In genomic region chr10:11302181-11302580, GRCh38 we compare ENCODE assay signal across 23 cellular contexts.
DNase-seq lines count a peak whose midpoint lies in the region; ATAC-seq, FAIRE-seq and TF ChIP-seq lines count a peak whose summit lies in the region.
"Had no signal": no experiment of that assay in that cellular context is flagged by ENCODE, and none has a peak within 500 bp of the region (broad histone marks: within the 10 kb centered on the region; RNA-seq: fewer than 3 reads in every experiment).

No MANE protein-coding gene starts in this region.

- H3K4me3 ChIP-seq in kidney (ENCODE audit: low read length in 2 of 2) (no peak overlapping the region), right cardiac atrium (ENCODE audit: low read length) (no peak overlapping the region)
- H3K4me3 ChIP-seq: adrenal gland, GM12878, heart right ventricle, K562, ovary, thyroid gland, uterus had no signal

- TF ChIP-seq CTCF in activated CD8-positive, alpha-beta T cell treated with anti-CD3 and anti-CD28 coated beads for 36 hours (IDR thresholded peaks at IDR 0.05) = no peak
- TF ChIP-seq CTCF in kidney (IDR thresholded peaks at IDR 0.05; ENCODE audit: borderline replicate concordance, extremely low read depth, insufficient read depth) = no peak

- H3K27me3 ChIP-seq in right cardiac atrium (ENCODE audit: control insufficient read depth, insufficient read depth) = no peaks in the 10 kb centered on the region
- H3K27me3 ChIP-seq: adrenal gland, heart right ventricle, ovary, thyroid gland, uterus had no signal

- H3K4me1 Mint-ChIP-seq in activated naive CD4-positive, alpha-beta T cell treated with anti-CD3 and anti-CD28 coated beads for 36 hours (ENCODE audit: low read depth) = no peaks in the 10 kb centered on the region
- peaks cover 4% of the 10 kb centered on the region for H3K4me1 Mint-ChIP-seq in activated CD8-positive, alpha-beta T cell treated with anti-CD3 and anti-CD28 coated beads for 36 hours (ENCODE audit: low read depth)
- H3K4me1 Mint-ChIP-seq in stimulated activated effector memory CD8-positive, alpha-beta T cell treated with anti-CD3 and anti-CD28 coated beads, Interleukin-12 subunit alpha, Interleukin-12 subunit beta, amount 100 ng/mL, for 72 hours = peaks cover 45% of the 10 kb centered on the region
- H3K4me1 Mint-ChIP-seq: mesothelial cell of epicardium had no signal

- no peaks in the 10 kb centered on the region for H3K9me3 ChIP-seq in kidney (ENCODE audit: control insufficient read depth in 1 of 2, low read length in 2 of 2)
- no peaks in the 10 kb centered on the region for H3K9me3 ChIP-seq in right cardiac atrium (ENCODE audit: control insufficient read depth, low read length)
- H3K9me3 ChIP-seq: adrenal gland, thyroid gland, uterus had no signal

- CTCF ChIA-PET in activated naive CD4-positive, alpha-beta T cell treated with anti-CD3 and anti-CD28 coated beads for 36 hours (lab: Charles Lee) = no interaction called here
- CTCF ChIA-PET in activated CD8-positive, alpha-beta T cell treated with anti-CD3 and anti-CD28 coated beads for 36 hours (lab: Charles Lee) = no interaction called here

- H3K4me3 Mint-ChIP-seq in activated naive CD4-positive, alpha-beta T cell treated with anti-CD3 and anti-CD28 coated beads for 36 hours = no peak overlapping the region
- H3K4me3 Mint-ChIP-seq in activated CD8-positive, alpha-beta T cell treated with anti-CD3 and anti-CD28 coated beads for 36 hours = no peak overlapping the region
- no peak overlapping the region for H3K4me3 Mint-ChIP-seq in stimulated activated effector memory CD8-positive, alpha-beta T cell treated with anti-CD3 and anti-CD28 coated beads, Interleukin-12 subunit alpha, Interleukin-12 subunit beta, amount 100 ng/mL, for 72 hours
- H3K4me3 Mint-ChIP-seq: mesothelial cell of epicardium had no signal

- no peak overlapping the region for H3K9ac ChIP-seq in kidney (ENCODE audit: low read length in 2 of 2)

- peak overlapping the region; percentile 19 for H3K27ac Mint-ChIP-seq in activated naive CD4-positive, alpha-beta T cell treated with anti-CD3 and anti-CD28 coated beads for 36 hours
- H3K27ac Mint-ChIP-seq in activated CD8-positive, alpha-beta T cell treated with anti-CD3 and anti-CD28 coated beads for 36 hours = peak overlapping the region; percentile 29
- H3K27ac Mint-ChIP-seq in stimulated activated effector memory CD8-positive, alpha-beta T cell treated with anti-CD3 and anti-CD28 coated beads, Interleukin-12 subunit alpha, Interleukin-12 subunit beta, amount 100 ng/mL, for 72 hours = peak overlapping the region; percentile 89
- H3K27ac Mint-ChIP-seq: mesothelial cell of epicardium had no signal

- POLR2A ChIA-PET in activated CD8-positive, alpha-beta T cell treated with anti-CD3 and anti-CD28 coated beads for 36 hours (lab: Charles Lee) = no interaction called here

- FAIRE-seq in kidney (lab: Jason Lieb, UNC) = no peak
- FAIRE-seq: GM12878, H1, K562, small intestine had no signal

- H3K36me3 ChIP-seq in kidney (ENCODE audit: control insufficient read depth in 1 of 2, insufficient read depth in 2 of 2, low read length in 2 of 2) = no peaks in the 10 kb centered on the region
- H3K36me3 ChIP-seq: adrenal gland, ovary, thyroid gland, uterus had no signal

- H3K4me1 ChIP-seq in kidney (ENCODE audit: control insufficient read depth in 1 of 2, insufficient read depth in 1 of 2, low read depth in 1 of 2, low read length in 2 of 2) (no peaks in the 10 kb centered on the region), right cardiac atrium (ENCODE audit: control insufficient read depth, insufficient read depth, low read length) (peaks cover 2% of the 10 kb centered on the region)
- H3K4me1 ChIP-seq: adrenal gland, thyroid gland, uterus had no signal

- H3K27ac ChIP-seq in kidney (ENCODE audit: low read depth in 2 of 2, low read length in 2 of 2) (no peak overlapping the region), right cardiac atrium (ENCODE audit: low read length) (no peak overlapping the region)
- H3K27ac ChIP-seq: adrenal gland, heart right ventricle, ovary, thyroid gland, uterus had no signal

- no peak for DNase-seq in activated naive CD4-positive, alpha-beta T cell treated with anti-CD3 and anti-CD28 coated beads for 36 hours
- no peak for DNase-seq in activated naive CD4-positive, alpha-beta T cell (lab: John Stamatoyannopoulos, UW)
- no peak for DNase-seq in activated CD8-positive, alpha-beta T cell treated with anti-CD3 and anti-CD28 coated beads for 36 hours
- DNase-seq in kidney (peak; percentile 41), HK-2 (ENCODE audit: unreplicated experiment) (no peak), NCI-H146 (lab: John Stamatoyannopoulos, UW) (no peak), right cardiac atrium (no peak)
- DNase-seq in stimulated activated effector memory CD8-positive, alpha-beta T cell treated with anti-CD3 and anti-CD28 coated beads, Interleukin-12 subunit alpha, Interleukin-12 subunit beta, amount 100 ng/mL, for 72 hours (ENCODE audit: low spot score in 2 of 2) = no peak
- DNase-seq: heart right ventricle, naive B cell, NCI-H1092, NCI-H1694 treated with DMSO at 0.1 percent for 48 hours, NCI-H82, ovary, small intestine, SW 1271, thyroid gland, uterus had no signal

- H3K27me3 Mint-ChIP-seq in activated naive CD4-positive, alpha-beta T cell treated with anti-CD3 and anti-CD28 coated beads for 36 hours (ENCODE audit: low read depth) = no peaks in the 10 kb centered on the region
- no peaks in the 10 kb centered on the region for H3K27me3 Mint-ChIP-seq in activated CD8-positive, alpha-beta T cell treated with anti-CD3 and anti-CD28 coated beads for 36 hours
- H3K27me3 Mint-ChIP-seq: naive B cell had no signal

- H3K9me3 Mint-ChIP-seq in activated naive CD4-positive, alpha-beta T cell treated with anti-CD3 and anti-CD28 coated beads for 36 hours = peaks cover 16% of the 10 kb centered on the region
- H3K9me3 Mint-ChIP-seq in activated CD8-positive, alpha-beta T cell treated with anti-CD3 and anti-CD28 coated beads for 36 hours = peaks cover 13% of the 10 kb centered on the region
- no peaks in the 10 kb centered on the region for H3K9me3 Mint-ChIP-seq in stimulated activated effector memory CD8-positive, alpha-beta T cell treated with anti-CD3 and anti-CD28 coated beads, Interleukin-12 subunit alpha, Interleukin-12 subunit beta, amount 100 ng/mL, for 72 hours

- H3K36me3 Mint-ChIP-seq in activated naive CD4-positive, alpha-beta T cell treated with anti-CD3 and anti-CD28 coated beads for 36 hours (ENCODE audit: low read depth) = peaks cover 75% of the 10 kb centered on the region
- peaks cover 90% of the 10 kb centered on the region for H3K36me3 Mint-ChIP-seq in activated CD8-positive, alpha-beta T cell treated with anti-CD3 and anti-CD28 coated beads for 36 hours (ENCODE audit: low read depth)
- H3K36me3 Mint-ChIP-seq in stimulated activated effector memory CD8-positive, alpha-beta T cell treated with anti-CD3 and anti-CD28 coated beads, Interleukin-12 subunit alpha, Interleukin-12 subunit beta, amount 100 ng/mL, for 72 hours = no peaks in the 10 kb centered on the region

- 91% methylated on average over 14 of the region's 14 CpGs for WGBS in right cardiac atrium

- intact Hi-C loops in activated naive CD4-positive, alpha-beta T cell treated with anti-CD3 and anti-CD28 coated beads for 36 hours (cut with micrococcal nuclease) = no loop called here
- intact Hi-C loops in activated CD8-positive, alpha-beta T cell treated with anti-CD3 and anti-CD28 coated beads for 36 hours (cut with micrococcal nuclease) = no loop called here
- intact Hi-C loops in kidney (cut with DNase I) = no loop called here
- intact Hi-C loops in right cardiac atrium (cut with DNase I) = no loop called here

- no peak for ATAC-seq in activated CD8-positive, alpha-beta T cell treated with anti-CD3 and anti-CD28 coated beads for 36 hours
- ATAC-seq in stimulated activated effector memory CD8-positive, alpha-beta T cell treated with anti-CD3 and anti-CD28 coated beads, Interleukin-12 subunit alpha, Interleukin-12 subunit beta, amount 100 ng/mL, for 72 hours = no peak
- no peak for ATAC-seq in right cardiac atrium
- ATAC-seq: GM12878, heart right ventricle, K562 had no signal

Comparison
In these comparisons a context has a peak if more than half of its experiments do, and no peak if none do; other contexts are left out.
1. H3K27ac Mint-ChIP-seq: peak in every context shown above with its lines; median percentile 89 in stimulated activated effector memory CD8-positive, alpha-beta T cell treated with anti-CD3 and anti-CD28 coated beads, Interleukin-12 subunit alpha, Interleukin-12 subunit beta, amount 100 ng/mL, for 72 hours; 29 in activated CD8-positive, alpha-beta T cell treated with anti-CD3 and anti-CD28 coated beads for 36 hours; 19 in activated naive CD4-positive, alpha-beta T cell treated with anti-CD3 and anti-CD28 coated beads for 36 hours.